Comparison of ENCODE assay signal across 1 cellular context in genomic region chr2:178414266-178415247, GRCh38.
A peak's percentile ranks its signal among the peaks of the same experiment; 100 is the strongest.
TF ChIP-seq lines count a peak whose summit lies in the region.

No MANE protein-coding gene starts in this region.

TF ChIP-seq in K562, 482 proteins besides CTCF, POLR2A, EP300 and RAD21 (continued from another document and continues in another):
- TF ChIP-seq SRSF9 (IDR thresholded peaks at IDR 0.05; ENCODE audit: borderline replicate concordance, low read depth, low read length) = no peak
- peak; percentile 31; the same call in 1 of the 2 replicates for TF ChIP-seq ZNF175 (CRISPR knock-in tag; IDR thresholded peaks at IDR 0.05; ENCODE audit: low read depth)
- peak; percentile 77 for TF ChIP-seq CREM (IDR thresholded peaks at IDR 0.05; ENCODE audit: low read depth)
- no peak for TF ChIP-seq SRSF3 (IDR thresholded peaks at IDR 0.05; ENCODE audit: insufficient read depth, low read length)
- peak; percentile 69 for TF ChIP-seq MGA (IDR thresholded peaks at IDR 0.05)
- peak; percentile 48; the same call in 1 of the 2 replicates for TF ChIP-seq ZEB2 (IDR thresholded peaks at IDR 0.05)
- no peak for TF ChIP-seq HNRNPH1 (optimal IDR thresholded peaks at IDR 0.05; ENCODE audit: low read depth, low read length)
- TF ChIP-seq ZNF407 (IDR thresholded peaks at IDR 0.05; ENCODE audit: low read depth) = no peak
- peak; percentile 41; the same call in 1 of the 2 replicates for TF ChIP-seq TOE1 (IDR thresholded peaks at IDR 0.05; ENCODE audit: borderline replicate concordance)
- TF ChIP-seq TOE1 (CRISPR knock-in tag; IDR thresholded peaks at IDR 0.05; ENCODE audit: borderline replicate concordance, low read depth) = no peak
- TF ChIP-seq ARID2 (IDR thresholded peaks at IDR 0.05) = peak; percentile 59; the same call in 1 of the 2 replicates
- TF ChIP-seq RBBP5 (IDR thresholded peaks at IDR 0.05; ENCODE audit: borderline replicate concordance, insufficient read depth, low read length, poor library complexity, severe bottlenecking) = no peak
- 0 out of 2 replicates have a peak, but pooled peaks have one; percentile 3 for TF ChIP-seq KAT7 (CRISPR knock-in tag; IDR thresholded peaks at IDR 0.05; ENCODE audit: borderline replicate concordance)
- no peak for TF ChIP-seq KAT2B (IDR thresholded peaks at IDR 0.05; ENCODE audit: low read depth, low read length)
- no peak; the same call in 1 of the 2 replicates for TF ChIP-seq BRD4 (IDR thresholded peaks at IDR 0.05)
- TF ChIP-seq MXI1 (IDR thresholded peaks at IDR 0.05; ENCODE audit: low read depth, low read length) = no peak
- TF ChIP-seq CREB5 (CRISPR knock-in tag; IDR thresholded peaks at IDR 0.05) = no peak
- TF ChIP-seq UBTF (IDR thresholded peaks at IDR 0.05; ENCODE audit: borderline replicate concordance in 1 of 2, low read depth in 2 of 2, low read length in 2 of 2) = 0 out of 4 replicates have a peak, but pooled peaks have one; percentile 46 to 48
- TF ChIP-seq ZNF551 (CRISPR knock-in tag; IDR thresholded peaks at IDR 0.05) = 0 out of 2 replicates have a peak, but pooled peaks have one; percentile 52
- TF ChIP-seq ETV5 (CRISPR knock-in tag; IDR thresholded peaks at IDR 0.05; ENCODE audit: low read depth) = peak; percentile 72
- peak; percentile 60 for TF ChIP-seq CHD2 (IDR thresholded peaks at IDR 0.05; ENCODE audit: low read depth, low read length)
- TF ChIP-seq PRPF4 (IDR thresholded peaks at IDR 0.05; ENCODE audit: insufficient read depth, low read depth, low read length, poor library complexity, severe bottlenecking) = no peak
- TF ChIP-seq ELK3 (CRISPR knock-in tag; IDR thresholded peaks at IDR 0.05) = no peak
- no peak for TF ChIP-seq MCM2 (IDR thresholded peaks at IDR 0.05; ENCODE audit: low read depth)
- no peak for TF ChIP-seq MIER1 (IDR thresholded peaks at IDR 0.05; ENCODE audit: low read depth)
- 0 out of 2 replicates have a peak, but pooled peaks have one; percentile 29 for TF ChIP-seq DMBX1 (CRISPR knock-in tag; IDR thresholded peaks at IDR 0.05; ENCODE audit: borderline replicate concordance)
- peak; percentile 62; the same call in 1 of the 2 replicates for TF ChIP-seq ZBTB17 (CRISPR knock-in tag; IDR thresholded peaks at IDR 0.05)
- peak; percentile 71 to 92 for TF ChIP-seq RCOR1 (IDR thresholded peaks at IDR 0.05; ENCODE audit: borderline replicate concordance in 1 of 2, low read depth in 2 of 2, low read length in 2 of 2)
